In the genomic region with DNA sequence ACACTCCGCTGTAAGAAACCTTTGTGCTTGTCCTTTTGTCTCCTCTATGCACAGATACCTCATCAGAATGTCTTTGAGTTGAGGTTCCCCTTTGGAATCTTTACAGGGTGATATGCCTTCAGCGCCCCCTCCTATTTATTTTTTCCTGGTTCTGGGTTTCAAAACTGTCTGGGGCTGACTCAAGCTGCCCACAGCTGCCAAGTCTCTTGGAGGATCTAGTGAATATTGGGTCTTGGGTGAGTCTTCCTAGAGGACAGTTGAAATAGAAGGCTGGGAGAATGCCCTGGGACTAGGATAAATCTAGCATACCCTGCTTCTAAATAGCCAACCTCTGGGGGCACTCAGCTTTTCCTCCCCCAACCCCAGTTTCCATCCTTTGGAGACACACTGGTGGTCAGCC, we compare ENCODE assay signal across 8 cellular contexts. TPM values are rescaled to one million over a fixed set of nuclear protein-coding genes. Genes with fewer than 3 reads are reported as not detected.
DNase-seq lines count a peak whose midpoint lies in the region; ATAC-seq and TF ChIP-seq lines count a peak whose summit lies in the region.

No MANE protein-coding gene starts in this region.

- POLR2A ChIA-PET in CD4-positive, alpha-beta memory T cell (lab: Charles Lee; ENCODE audit: partially characterized antibody) = interaction anchor here (1.3 to 3.0 kb wide), 7 partner anchors 23 to 450 kb away, joined by 4 to 33 read pairs (median 9); partner anchors contain the start of genes ZNF20, ZNF442 and ZNF563

- peaks cover 13% of the 10 kb centered on the region for H3K36me3 ChIP-seq in CD4-positive, alpha-beta memory T cell (ENCODE audit: insufficient read depth, low read length)
- no peaks in the 10 kb centered on the region for H3K36me3 ChIP-seq in MM.1S (replicated peaks; ENCODE audit: insufficient read depth, low read length)

- TF ChIP-seq CTCF in MM.1S (IDR thresholded peaks at IDR 0.05; ENCODE audit: low read length) = no peak

- no peak for DNase-seq in CD4-positive, alpha-beta memory T cell
- no peak for DNase-seq in MM.1S
- peak; percentile 29 for DNase-seq in dermis blood vessel endothelial cell
- DNase-seq in natural killer cell treated with Interleukin-12 subunit alpha and Interleukin-12 subunit beta and Interleukin-15 and Interleukin-18, amount 100 ng/mL, for 72 hours (ENCODE audit: low spot score) = no peak
- DNase-seq in NCI-H345 treated with DMSO at 0.1 percent for 48 hours (lab: John Stamatoyannopoulos, UW; ENCODE audit: unreplicated experiment) = no peak
- no peak for DNase-seq in posterior vena cava (ENCODE audit: low spot score)

- H3K9me2 ChIP-seq in MM.1S (replicated peaks; ENCODE audit: insufficient read depth, low read length) = no peaks in the 10 kb centered on the region

- H3K4me1 ChIP-seq in CD4-positive, alpha-beta memory T cell (ENCODE audit: insufficient read depth, low read length) = peaks cover 36% of the 10 kb centered on the region
- no peaks in the 10 kb centered on the region for H3K4me1 ChIP-seq in MM.1S (ENCODE audit: low read length)

- H3K4me1 Mint-ChIP-seq in CD4-positive, alpha-beta memory T cell = peaks cover 32 to 56% (median 41%) of the 10 kb centered on the region in 4 donors
- H3K4me1 Mint-ChIP-seq in natural killer cell treated with Interleukin-12 subunit alpha and Interleukin-12 subunit beta and Interleukin-15 and Interleukin-18, amount 100 ng/mL, for 72 hours (ENCODE audit: low read depth in 2 of 2) = peaks cover 33 to 37% of the 10 kb centered on the region in 2 donors

- H3K4me3 ChIP-seq in CD4-positive, alpha-beta memory T cell (ENCODE audit: low read length in 2 of 2) = peak overlapping the region; percentile 65 to 74
- H3K4me3 ChIP-seq in MM.1S (ENCODE audit: low read length) = peak overlapping the region; percentile 89

- no peak for ATAC-seq in natural killer cell treated with Interleukin-12 subunit alpha and Interleukin-12 subunit beta and Interleukin-15 and Interleukin-18, amount 100 ng/mL, for 72 hours
- ATAC-seq in HG03045 (IDR thresholded peaks at IDR 0.05; ENCODE audit: unreplicated experiment) (no peak), HG03439 (IDR thresholded peaks at IDR 0.05; ENCODE audit: unreplicated experiment) (no peak)

- H3K9me3 ChIP-seq in CD4-positive, alpha-beta memory T cell (ENCODE audit: control insufficient read depth in 1 of 2, low read length in 2 of 2) = no peaks in the 10 kb centered on the region
- H3K9me3 ChIP-seq in MM.1S (replicated peaks; ENCODE audit: insufficient read depth, low read length) = no peaks in the 10 kb centered on the region

- no peaks in the 10 kb centered on the region for H4K20me1 ChIP-seq in MM.1S (ENCODE audit: insufficient read depth, low read length)

- H3K4me3 Mint-ChIP-seq in CD4-positive, alpha-beta memory T cell = peak overlapping the region; percentile 86 to 99 (median 98)
- peak overlapping the region; percentile 97 for H3K4me3 Mint-ChIP-seq in natural killer cell treated with Interleukin-12 subunit alpha and Interleukin-12 subunit beta and Interleukin-15 and Interleukin-18, amount 100 ng/mL, for 72 hours

- H2AFZ ChIP-seq in MM.1S (ENCODE audit: low read length) = no peak overlapping the region; the same call in 1 of the 2 replicates

- H3K79me2 ChIP-seq in MM.1S (ENCODE audit: low read length) = peaks cover 60% of the 10 kb centered on the region

- CTCF ChIA-PET in CD4-positive, alpha-beta memory T cell (lab: Charles Lee; ENCODE audit: partially characterized antibody) = interaction anchor here (1.1 to 4.9 kb wide), 2 partner anchors 23 to 169 kb away, joined by 6 to 19 read pairs; partner anchors contain the start of genes ZNF20 and ZNF563

- H3K9ac ChIP-seq in MM.1S (ENCODE audit: low read length) = peak overlapping the region; percentile 91; the same call in 1 of the 2 replicates

- H3K27ac ChIP-seq in CD4-positive, alpha-beta memory T cell (ENCODE audit: low read depth, low read length) = peak overlapping the region; percentile 98
- no peak overlapping the region for H3K27ac ChIP-seq in MM.1S (ENCODE audit: low read length)

- intact Hi-C loops in CD4-positive, alpha-beta memory T cell (cut with micrococcal nuclease) = loop anchor here (1.0 to 2.0 kb wide), 3 partner anchors 24 to 169 kb away; partner anchors contain the start of genes ZNF20, ZNF44 and ZNF563
- intact Hi-C loops in posterior vena cava (cut with DNase I) = no loop called here

- H3F3A ChIP-seq in MM.1S (ENCODE audit: insufficient read depth, low read length) = no peaks in the 10 kb centered on the region

- H3K27me3 Mint-ChIP-seq in CD4-positive, alpha-beta memory T cell = no peaks in the 10 kb centered on the region
- no peaks in the 10 kb centered on the region for H3K27me3 Mint-ChIP-seq in natural killer cell treated with Interleukin-12 subunit alpha and Interleukin-12 subunit beta and Interleukin-15 and Interleukin-18, amount 100 ng/mL, for 72 hours

- peaks cover 0 to 34% of the 10 kb centered on the region in 2 donors for H3K36me3 Mint-ChIP-seq in CD4-positive, alpha-beta memory T cell
- H3K36me3 Mint-ChIP-seq in natural killer cell treated with Interleukin-12 subunit alpha and Interleukin-12 subunit beta and Interleukin-15 and Interleukin-18, amount 100 ng/mL, for 72 hours = peaks cover 23% of the 10 kb centered on the region

- H3K9me3 Mint-ChIP-seq in CD4-positive, alpha-beta memory T cell = no peaks in the 10 kb centered on the region
- H3K9me3 Mint-ChIP-seq in natural killer cell treated with Interleukin-12 subunit alpha and Interleukin-12 subunit beta and Interleukin-15 and Interleukin-18, amount 100 ng/mL, for 72 hours = no peaks in the 10 kb centered on the region

- no peaks in the 10 kb centered on the region for H3K27me3 ChIP-seq in CD4-positive, alpha-beta memory T cell (ENCODE audit: insufficient read depth, low read length)
- H3K27me3 ChIP-seq in MM.1S (replicated peaks; ENCODE audit: insufficient read depth, low read length) = no peaks in the 10 kb centered on the region

- peak overlapping the region; percentile 67 for H3K4me2 ChIP-seq in MM.1S (ENCODE audit: low read depth, low read length)

- peak overlapping the region; percentile 89 to 99 (median 97) for H3K27ac Mint-ChIP-seq in CD4-positive, alpha-beta memory T cell
- H3K27ac Mint-ChIP-seq in natural killer cell treated with Interleukin-12 subunit alpha and Interleukin-12 subunit beta and Interleukin-15 and Interleukin-18, amount 100 ng/mL, for 72 hours = peak overlapping the region; percentile 91 to 93

RNA-seq across cellular contexts. Expression of gene ZNF136, which starts 0.9 kb away (rescaled TPM):
- 10 to 100 TPM; 26.9 to 32.8 TPM for total RNA-seq in CD4-positive, alpha-beta memory T cell
- polyA plus RNA-seq in CD4-positive, alpha-beta memory T cell = 10 to 100 TPM; 17.0 to 18.5 TPM
- total RNA-seq in dermis blood vessel endothelial cell = 5.1 and 8.7 TPM in 2 replicates
- total RNA-seq in natural killer cell treated with Interleukin-12 subunit alpha and Interleukin-12 subunit beta and Interleukin-15 and Interleukin-18, amount 100 ng/mL, for 72 hours = 10 to 100 TPM; 12.1 to 20.9 TPM
- 1 to 10 TPM; 9.2 to 9.4 TPM for total RNA-seq in posterior vena cava

RNA-seq across cellular contexts. Expression of gene ZNF625, which starts 7.3 kb away (rescaled TPM):
- 1 to 10 TPM; 2.1 to 2.6 TPM for total RNA-seq in CD4-positive, alpha-beta memory T cell
- polyA plus RNA-seq in CD4-positive, alpha-beta memory T cell = under 1 TPM in 1 of 2 donors, not detected in 1; 0.52 TPM
- total RNA-seq in dermis blood vessel endothelial cell (11.5 and 15.1 TPM in 2 replicates), posterior vena cava (1 to 10 TPM; 6.0 to 8.7 TPM)
- total RNA-seq in natural killer cell treated with Interleukin-12 subunit alpha and Interleukin-12 subunit beta and Interleukin-15 and Interleukin-18, amount 100 ng/mL, for 72 hours = 1 to 10 TPM; 5.1 to 7.8 TPM

RNA-seq across cellular contexts. Expression of gene ZNF20, which starts 23.7 kb away (rescaled TPM):
- 1 to 10 TPM; 4.0 to 7.4 TPM for total RNA-seq in CD4-positive, alpha-beta memory T cell
- 1 to 10 TPM; 1.6 to 2.2 TPM for polyA plus RNA-seq in CD4-positive, alpha-beta memory T cell
- 4.0 and 4.8 TPM in 2 replicates for total RNA-seq in dermis blood vessel endothelial cell
- 1 to 10 TPM; 2.7 to 4.4 TPM for total RNA-seq in natural killer cell treated with Interleukin-12 subunit alpha and Interleukin-12 subunit beta and Interleukin-15 and Interleukin-18, amount 100 ng/mL, for 72 hours
- 1 to 10 TPM; 1.0 to 3.2 TPM for total RNA-seq in posterior vena cava
